ENCODE assay signal across 16 cellular contexts in genomic region chr22:49104434-49104833, GRCh38.
A peak's percentile ranks its signal among the peaks of the same experiment; 100 is the strongest.
DNase-seq lines count a peak whose midpoint lies in the region; ATAC-seq, FAIRE-seq and TF ChIP-seq lines count a peak whose summit lies in the region.
"Had no signal": no experiment of that assay in that cellular context is flagged by ENCODE, and none has a peak within 500 bp of the region (broad histone marks: within the 10 kb centered on the region; RNA-seq: fewer than 3 reads in every experiment).

No MANE protein-coding gene starts in this region.

- H3K27me3 Mint-ChIP-seq in neural progenitor cell (ENCODE audit: insufficient read depth, low read depth): peaks cover 2% of the 10 kb centered on the region

- no peak for TF ChIP-seq RAD21 in GM12878 (IDR thresholded peaks at IDR 0.05; ENCODE audit: insufficient read depth, low read depth, low read length)

- intact Hi-C loops in GM12878 (cut with micrococcal nuclease; ENCODE audit: unreplicated experiment): no loop called here
- intact Hi-C loops in A673 (cut with micrococcal nuclease; ENCODE audit: unreplicated experiment): no loop called here
- intact Hi-C loops in transverse colon (cut with DNase I; ENCODE audit: low total_unique reads): no loop called here

- H2AFZ ChIP-seq in GM12878 (ENCODE audit: control insufficient read depth, low read depth, low read length) (no peak overlapping the region), neural progenitor cell (replicated peaks) (no peak overlapping the region)

- in situ Hi-C loops in GM12878 (cut with MboI): no loop called here
- in situ Hi-C loops in transverse colon (cut with MboI; ENCODE audit: low pct_ligation_motif_present in 1 of 4, low pct_unique_long_range_greater_than_20kb in 1 of 4, low sequenced_read_pairs in 3 of 4): no loop called here

- H3K4me3 ChIP-seq in HEK293 (ENCODE audit: low read depth, low read length): no peak overlapping the region
- no peak overlapping the region for H3K4me3 ChIP-seq in GM12878
- no peak overlapping the region for H3K4me3 ChIP-seq in neural progenitor cell
- no peak overlapping the region for H3K4me3 ChIP-seq in A673 (ENCODE audit: low read depth, low read length, poor library complexity, severe bottlenecking)
- no peak overlapping the region for H3K4me3 ChIP-seq in transverse colon
- H3K4me3 ChIP-seq: BLaER1 had no signal

- H4K20me1 ChIP-seq in GM12878 (ENCODE audit: control insufficient read depth, insufficient read depth): no peaks in the 10 kb centered on the region
- H4K20me1 ChIP-seq in neural progenitor cell (ENCODE audit: low read depth): no peaks in the 10 kb centered on the region
- H4K20me1 ChIP-seq: BLaER1 had no signal

- no peaks in the 10 kb centered on the region for H3K79me2 ChIP-seq in GM12878 (ENCODE audit: control insufficient read depth, insufficient read depth, low read length)
- no peaks in the 10 kb centered on the region for H3K79me2 ChIP-seq in neural progenitor cell (ENCODE audit: low read depth)

- H3K4me2 ChIP-seq in GM12878 (ENCODE audit: control insufficient read depth, insufficient read depth) (no peak overlapping the region), neural progenitor cell (no peak overlapping the region)
- H3K4me2 ChIP-seq: BLaER1 had no signal

- no peaks in the 10 kb centered on the region for H3K9me3 ChIP-seq in HEK293 (ENCODE audit: control insufficient read depth, insufficient read depth, low read depth, low read length)
- no peaks in the 10 kb centered on the region; the same call in 2 of the 3 replicates for H3K9me3 ChIP-seq in GM12878 (replicated peaks; ENCODE audit: control insufficient read depth, insufficient read depth, low read length)
- no peaks in the 10 kb centered on the region for H3K9me3 ChIP-seq in neural progenitor cell (ENCODE audit: low read depth)
- H3K9me3 ChIP-seq in A673 (ENCODE audit: low read depth, low read length, poor library complexity, severe bottlenecking): no peaks in the 10 kb centered on the region
- no peaks in the 10 kb centered on the region for H3K9me3 ChIP-seq in transverse colon
- H3K9me3 ChIP-seq: BLaER1, Caco-2 had no signal

- no peaks in the 10 kb centered on the region for H3K36me3 Mint-ChIP-seq in neural progenitor cell
- H3K36me3 Mint-ChIP-seq: CD8-positive, alpha-beta memory T cell; IgD-negative memory B cell had no signal

- DNase-seq in GM12878 (ENCODE audit: low read depth, low spot score) (no peak), neural progenitor cell (ENCODE audit: low spot score) (no peak), urothelium cell line (ENCODE audit: low spot score) (no peak), A673 (ENCODE audit: low spot score) (no peak), transverse colon (no peak)
- DNase-seq in stimulated activated naive CD4-positive, alpha-beta T cell treated with Interleukin-2 at 50 U/mL for 16 hours (lab: John Stamatoyannopoulos, UW): no peak
- DNase-seq: AML-193, Caco-2, DND-41, GDM1 had no signal

- H3K9me3 Mint-ChIP-seq in neural progenitor cell: no peaks in the 10 kb centered on the region
- H3K9me3 Mint-ChIP-seq: CD8-positive, alpha-beta memory T cell; IgD-negative memory B cell had no signal

- POLR2A ChIA-PET in HEK293 (lab: Yijun Ruan, JAX): no interaction called here
- POLR2A ChIA-PET in GM12878 (lab: Charles Lee): no interaction called here
- POLR2A ChIA-PET in A673 (lab: Charles Lee; ENCODE audit: low non-redundant PET): no interaction called here

- ATAC-seq in GM12878: no peak

- no peaks in the 10 kb centered on the region for H3F3A ChIP-seq in neural progenitor cell (ENCODE audit: low read depth)

- no peaks in the 10 kb centered on the region for H3K4me1 ChIP-seq in HEK293 (ENCODE audit: control insufficient read depth, insufficient read depth, low read length)
- H3K4me1 ChIP-seq in GM12878 (ENCODE audit: control insufficient read depth, insufficient read depth, low read length): no peaks in the 10 kb centered on the region
- no peaks in the 10 kb centered on the region for H3K4me1 ChIP-seq in neural progenitor cell
- H3K4me1 ChIP-seq in A673 (ENCODE audit: insufficient read depth, low read length, poor library complexity, severe bottlenecking): peaks cover 16% of the 10 kb centered on the region
- no peaks in the 10 kb centered on the region for H3K4me1 ChIP-seq in transverse colon
- H3K4me1 ChIP-seq: Caco-2 had no signal

- peak overlapping the region; percentile 4 for H3K27ac Mint-ChIP-seq in neural progenitor cell
- H3K27ac Mint-ChIP-seq: CD8-positive, alpha-beta memory T cell; IgD-negative memory B cell had no signal

- H3K9ac ChIP-seq in GM12878 (ENCODE audit: control insufficient read depth, insufficient read depth, low read length): no peak overlapping the region
- H3K9ac ChIP-seq in neural progenitor cell: no peak overlapping the region
- H3K9ac ChIP-seq: BLaER1 had no signal

- TF ChIP-seq EP300 in GM12878 (IDR thresholded peaks at IDR 0.05; ENCODE audit: borderline replicate concordance in 1 of 2, control insufficient read depth in 1 of 2, low read depth in 2 of 2, low read length in 2 of 2) (no peak), transverse colon (IDR thresholded peaks at IDR 0.05; ENCODE audit: low read depth) (no peak)

- no peak for FAIRE-seq in GM12878 (lab: Jason Lieb, UNC)
- peak; percentile 93 for FAIRE-seq in urothelium cell line (lab: Jason Lieb, UNC)
- FAIRE-seq: GM19239, H54 had no signal

- SMC1A ChIA-PET in GM12878 (lab: Charles Lee; ENCODE audit: uncharacterized antibody, unreplicated experiment): no interaction called here

- RAD21 ChIA-PET in GM12878 (lab: Charles Lee; ENCODE audit: unreplicated experiment): no interaction called here

- TF ChIP-seq POLR2A in GM12878 (IDR thresholded peaks at IDR 0.05; ENCODE audit: low read depth, low read length) (no peak), transverse colon (IDR thresholded peaks at IDR 0.05) (no peak)

- 36% methylated on average over 7 of the region's 7 CpGs for WGBS in GM12878 (ENCODE audit: insufficient coverage, insufficient replicate concordance, low lambda C conversion rate, missing lambda C conversion rate)
- 80 to 87% methylated on average over 5 to 7 of the region's 7 CpGs for WGBS in transverse colon (ENCODE audit: low coverage in 1 of 2), 2 donors

- TF ChIP-seq CTCF in HEK293 (tag by site-specific recombination; IDR thresholded peaks at IDR 0.05): no peak
- TF ChIP-seq CTCF in GM12878 (IDR thresholded peaks at IDR 0.05 in 2 of 3, conservative IDR thresholded peaks at IDR 0.05 in 1 of 3; ENCODE audit: control insufficient read depth in 2 of 3, extremely low read depth in 1 of 3, insufficient read depth in 1 of 3, low read depth in 3 of 3, low read length in 3 of 3): no peak
- no peak for TF ChIP-seq CTCF in neural progenitor cell (IDR thresholded peaks at IDR 0.05)
- TF ChIP-seq CTCF in A673 (conservative IDR thresholded peaks at IDR 0.05; ENCODE audit: low read depth, low read length): no peak
- no peak for TF ChIP-seq CTCF in transverse colon (IDR thresholded peaks at IDR 0.05)

- H3K27me3 ChIP-seq in GM12878 (replicated peaks in 1 of 2; ENCODE audit: control insufficient read depth in 2 of 2, insufficient read depth in 2 of 2, low read length in 1 of 2) (no peaks in the 10 kb centered on the region), neural progenitor cell (no peaks in the 10 kb centered on the region), A673 (replicated peaks; ENCODE audit: insufficient read depth, low read depth, low read length, poor library complexity) (no peaks in the 10 kb centered on the region), transverse colon (peaks cover 10% of the 10 kb centered on the region)
- H3K27me3 ChIP-seq: BLaER1 had no signal

- H3K4me1 Mint-ChIP-seq in neural progenitor cell: peaks cover 13% of the 10 kb centered on the region
- H3K4me1 Mint-ChIP-seq: CD8-positive, alpha-beta memory T cell; IgD-negative memory B cell had no signal

- no peak overlapping the region for H3K4me3 Mint-ChIP-seq in neural progenitor cell
- H3K4me3 Mint-ChIP-seq: CD8-positive, alpha-beta memory T cell; IgD-negative memory B cell had no signal

- CTCF ChIA-PET in HEK293 (lab: Yijun Ruan, JAX) (no interaction called here), GM12878 (lab: Yijun Ruan, JAX) (no interaction called here), A673 (lab: Charles Lee) (interaction anchor here (0.6 kb wide), 1 partner anchor 30 kb away, joined by 5 read pairs; no protein-coding TSS in a partner anchor)

- BruUV-seq in GM12878 (replicated peaks; lab: Mats Ljungman, UMichigan) (no TSS peak), A673 (replicated peaks; lab: Mats Ljungman, UMichigan) (no TSS peak)

- H3K27ac ChIP-seq in HEK293 (ENCODE audit: extremely low read depth, low read depth, low read length): no peak overlapping the region
- H3K27ac ChIP-seq in GM12878 (ENCODE audit: control insufficient read depth, insufficient read depth): no peak overlapping the region
- no peak overlapping the region for H3K27ac ChIP-seq in neural progenitor cell
- H3K27ac ChIP-seq in A673 (ENCODE audit: low read depth, low read length, poor library complexity, severe bottlenecking): no peak overlapping the region
- H3K27ac ChIP-seq in transverse colon: no peak overlapping the region
- H3K27ac ChIP-seq: BLaER1 had no signal

- H3K36me3 ChIP-seq in HEK293 (ENCODE audit: control insufficient read depth in 2 of 2, insufficient read depth in 1 of 2, low read length in 2 of 2) (no peaks in the 10 kb centered on the region), GM12878 (ENCODE audit: control insufficient read depth in 2 of 2, insufficient read depth in 2 of 2, low read length in 1 of 2) (no peaks in the 10 kb centered on the region), neural progenitor cell (no peaks in the 10 kb centered on the region), A673 (ENCODE audit: insufficient read depth, low read length, poor library complexity, severe bottlenecking) (no peaks in the 10 kb centered on the region), transverse colon (no peaks in the 10 kb centered on the region)
- H3K36me3 ChIP-seq: BLaER1 had no signal

TF ChIP-seq in HEK293, 187 proteins besides CTCF, POLR2A, EP300 and RAD21 (continues in another document):
- no peak for TF ChIP-seq ZFP69B (tag by site-specific recombination; IDR thresholded peaks at IDR 0.05)
- TF ChIP-seq SCRT2 (tag by site-specific recombination; IDR thresholded peaks at IDR 0.05): peak; percentile 25; the same call in 1 of the 2 replicates

TF ChIP-seq in GM12878, 131 proteins besides CTCF, POLR2A, EP300 and RAD21 (continues in another document):
- TF ChIP-seq FOS (IDR thresholded peaks at IDR 0.05; ENCODE audit: borderline replicate concordance, extremely low read depth, insufficient read length) (no peak), PBX3 (IDR thresholded peaks at IDR 0.05; ENCODE audit: insufficient replicate concordance, low read depth, low read length) (peak; percentile 21)

Comparison
In these comparisons a context has a peak if more than half of its experiments do, and no peak if none do; other contexts are left out.
1. Of the 9 proteins assayed by ChIP-seq in both HEK293 and GM12878: peak only in HEK293: none; only in GM12878: PBX3; in both: none; in neither: 8.